ENCODE assay signal across 8 cellular contexts in genomic region chr6:167000759-167001158, GRCh38. TPM values are rescaled to one million over a fixed set of nuclear protein-coding genes. Genes with fewer than 3 reads are reported as not detected.
DNase-seq lines count a peak whose midpoint lies in the region; ATAC-seq and TF ChIP-seq lines count a peak whose summit lies in the region.

No MANE protein-coding gene starts in this region.

- DNase-seq in CD8-positive, alpha-beta T cell, result no peak
- DNase-seq in naive thymus-derived CD8-positive, alpha-beta T cell, result no peak
- DNase-seq in sciatic nerve (ENCODE audit: low spot score), result no peak
- DNase-seq in stimulated activated naive CD4-positive, alpha-beta T cell treated with Interleukin-2 at 50 U/mL for 16 hours (lab: John Stamatoyannopoulos, UW), result no peak

- no peaks in the 10 kb centered on the region for H3K9me3 Mint-ChIP-seq in CD8-positive, alpha-beta T cell
- no peaks in the 10 kb centered on the region for H3K9me3 Mint-ChIP-seq in activated naive CD8-positive, alpha-beta T cell (ENCODE audit: low read depth)
- H3K9me3 Mint-ChIP-seq in naive thymus-derived CD8-positive, alpha-beta T cell, result no peaks in the 10 kb centered on the region

- no peaks in the 10 kb centered on the region for H3K27me3 ChIP-seq in CD8-positive, alpha-beta T cell (ENCODE audit: insufficient read depth, low read length)
- no peaks in the 10 kb centered on the region for H3K27me3 ChIP-seq in HUES6 (ENCODE audit: control insufficient read depth, insufficient read depth, low read length)

- no peaks in the 10 kb centered on the region for H3K27me3 Mint-ChIP-seq in CD8-positive, alpha-beta T cell (ENCODE audit: low read depth)
- H3K27me3 Mint-ChIP-seq in activated naive CD8-positive, alpha-beta T cell, result no peaks in the 10 kb centered on the region
- no peaks in the 10 kb centered on the region for H3K27me3 Mint-ChIP-seq in naive thymus-derived CD8-positive, alpha-beta T cell

- intact Hi-C loops in CD8-positive, alpha-beta T cell (cut with DNase I, micrococcal nuclease), result loop anchor here in 1 of 2 experiments (5.0 kb wide), 1 partner anchor 42 kb away; no protein-coding TSS in a partner anchor
- intact Hi-C loops in sciatic nerve (cut with DNase I), result no loop called here

- ATAC-seq in CD8-positive, alpha-beta T cell, result no peak
- ATAC-seq in naive thymus-derived CD8-positive, alpha-beta T cell, result no peak
- ATAC-seq in HG02763 (IDR thresholded peaks at IDR 0.05; ENCODE audit: unreplicated experiment), result no peak
- no peak for ATAC-seq in sciatic nerve
- no peak for ATAC-seq in GM21576 (IDR thresholded peaks at IDR 0.05; ENCODE audit: unreplicated experiment)

- H3K9me3 ChIP-seq in CD8-positive, alpha-beta T cell (ENCODE audit: low read length), result no peaks in the 10 kb centered on the region
- H3K9me3 ChIP-seq in HUES6 (ENCODE audit: control insufficient read depth, insufficient read depth, low read depth, low read length), result no peaks in the 10 kb centered on the region

- no peak for TF ChIP-seq CTCF in CD8-positive, alpha-beta T cell (IDR thresholded peaks at IDR 0.05)

- H3K4me1 ChIP-seq in CD8-positive, alpha-beta T cell (ENCODE audit: insufficient read depth, low read length), result peaks cover 20% of the 10 kb centered on the region
- peaks cover 10% of the 10 kb centered on the region; the same call in 1 of the 2 replicates for H3K4me1 ChIP-seq in HUES6 (ENCODE audit: control insufficient read depth, insufficient read depth, low read length)

- peaks cover 20% of the 10 kb centered on the region for H3K36me3 Mint-ChIP-seq in CD8-positive, alpha-beta T cell
- peaks cover 13% of the 10 kb centered on the region for H3K36me3 Mint-ChIP-seq in activated naive CD8-positive, alpha-beta T cell
- peaks cover 5 to 19% (median 8%) of the 10 kb centered on the region in 3 donors for H3K36me3 Mint-ChIP-seq in naive thymus-derived CD8-positive, alpha-beta T cell

- no peak overlapping the region for H3K9ac ChIP-seq in HUES6 (ENCODE audit: low read length)

- CTCF ChIA-PET in CD8-positive, alpha-beta T cell (lab: Charles Lee), result interaction anchor here (1.0 to 2.2 kb wide), 3 partner anchors 11 to 226 kb away, joined by 3 to 14 read pairs (median 9); no protein-coding TSS in a partner anchor

- no peak overlapping the region for H3K27ac ChIP-seq in CD8-positive, alpha-beta T cell (ENCODE audit: low read depth, low read length)
- H3K27ac ChIP-seq in HUES6 (ENCODE audit: low read depth, low read length), result no peak overlapping the region

- POLR2A ChIA-PET in CD8-positive, alpha-beta T cell (lab: Charles Lee), result no interaction called here
- POLR2A ChIA-PET in naive thymus-derived CD8-positive, alpha-beta T cell (lab: Charles Lee), result interaction anchor here (4.5 kb wide), 1 partner anchor 43 kb away, joined by 66 read pairs; the partner anchor contains the start of gene RNASET2

- H3K27ac Mint-ChIP-seq in CD8-positive, alpha-beta T cell, result peak overlapping the region; percentile 25
- no peak overlapping the region for H3K27ac Mint-ChIP-seq in activated naive CD8-positive, alpha-beta T cell
- H3K27ac Mint-ChIP-seq in naive thymus-derived CD8-positive, alpha-beta T cell, result peak overlapping the region in 8 of 10 donors; percentile 5 to 91 (median 34)

- no peak overlapping the region for H3K4me3 ChIP-seq in CD8-positive, alpha-beta T cell (ENCODE audit: low read depth, low read length)
- H3K4me3 ChIP-seq in HUES6 (ENCODE audit: low read depth, low read length), result peak overlapping the region; percentile 92

- peak overlapping the region; percentile 83 for H3K4me3 Mint-ChIP-seq in CD8-positive, alpha-beta T cell
- H3K4me3 Mint-ChIP-seq in activated naive CD8-positive, alpha-beta T cell, result peak overlapping the region; percentile 93
- H3K4me3 Mint-ChIP-seq in naive thymus-derived CD8-positive, alpha-beta T cell, result peak overlapping the region in 9 of 10 donors; percentile 28 to 94 (median 91)

- H3K36me3 ChIP-seq in CD8-positive, alpha-beta T cell (ENCODE audit: insufficient read depth, low read length), result no peaks in the 10 kb centered on the region
- H3K36me3 ChIP-seq in HUES6 (ENCODE audit: control insufficient read depth, insufficient read depth, low read length), result peaks cover 47% of the 10 kb centered on the region

- peaks cover 28% of the 10 kb centered on the region for H3K4me1 Mint-ChIP-seq in CD8-positive, alpha-beta T cell (ENCODE audit: low read depth)
- peaks cover 28% of the 10 kb centered on the region for H3K4me1 Mint-ChIP-seq in activated naive CD8-positive, alpha-beta T cell (ENCODE audit: low read depth)
- peaks cover 17 to 33% (median 29%) of the 10 kb centered on the region in 4 donors for H3K4me1 Mint-ChIP-seq in naive thymus-derived CD8-positive, alpha-beta T cell

RNA-seq across cellular contexts. Expression of gene CEP43, which starts 1.6 kb away (rescaled TPM):
- 1 to 10 TPM; 5.7 to 8.7 TPM for total RNA-seq in CD8-positive, alpha-beta T cell
- 10 to 100 TPM; 14.9 to 15.3 TPM for total RNA-seq in naive thymus-derived CD8-positive, alpha-beta T cell
- polyA plus RNA-seq in naive thymus-derived CD8-positive, alpha-beta T cell, result 1 to 10 TPM; 2.5 to 4.5 (median 4.3) TPM
- total RNA-seq in sciatic nerve, result 18.8 TPM

RNA-seq across cellular contexts. Expression of gene RNASET2, which starts 44.4 kb away (rescaled TPM):
- 10 to 100 TPM; 93.1 to 98.9 TPM for total RNA-seq in CD8-positive, alpha-beta T cell
- total RNA-seq in naive thymus-derived CD8-positive, alpha-beta T cell, result 10 to 100 TPM; 72.7 to 75.2 TPM
- 100 to 1,000 TPM; 141 to 283 (median 248) TPM for polyA plus RNA-seq in naive thymus-derived CD8-positive, alpha-beta T cell
- total RNA-seq in sciatic nerve, result 70.4 TPM
